ENCODE assay signal across 11 cellular contexts in genomic region chr3:196193037-196193737, GRCh38. TPM values are rescaled to one million over a fixed set of nuclear protein-coding genes. Genes with fewer than 3 reads are reported as not detected.
DNase-seq lines count a peak whose midpoint lies in the region; FAIRE-seq and TF ChIP-seq lines count a peak whose summit lies in the region.
"Had no signal": no experiment of that assay in that cellular context is flagged by ENCODE, and none has a peak within 500 bp of the region (broad histone marks: within the 10 kb centered on the region; RNA-seq: fewer than 3 reads in every experiment).

No MANE protein-coding gene starts in this region.

- no peaks in the 10 kb centered on the region for H3K36me3 ChIP-seq in effector memory CD4-positive, alpha-beta T cell (ENCODE audit: control insufficient read depth, insufficient read depth, low read length)
- H3K36me3 ChIP-seq in small intestine (ENCODE audit: control insufficient read depth in 2 of 2, insufficient read depth in 2 of 2, low read length in 2 of 2): no peaks in the 10 kb centered on the region

- peaks cover 33% of the 10 kb centered on the region for H3K4me1 Mint-ChIP-seq in T-helper 1 cell treated with Interleukin-12 subunit alpha and Interleukin-12 subunit beta and Interleukin-4 antibody, amounts not matched to agents 30 μg/mL and 1 μg/mL, for 36 hours (ENCODE audit: low read depth)

- H3K9me3 Mint-ChIP-seq in T-helper 1 cell treated with Interleukin-12 subunit alpha and Interleukin-12 subunit beta and Interleukin-4 antibody, amounts not matched to agents 30 μg/mL and 1 μg/mL, for 36 hours: no peaks in the 10 kb centered on the region
- H3K9me3 Mint-ChIP-seq: H9 had no signal

- H3K4me3 Mint-ChIP-seq in T-helper 1 cell treated with Interleukin-12 subunit alpha and Interleukin-12 subunit beta and Interleukin-4 antibody, amounts not matched to agents 30 μg/mL and 1 μg/mL, for 36 hours: peak overlapping the region; percentile 42
- H3K4me3 Mint-ChIP-seq: H9 had no signal

- no peak for FAIRE-seq in small intestine (lab: Jason Lieb, UNC)

- no peaks in the 10 kb centered on the region for H3K9me3 ChIP-seq in effector memory CD4-positive, alpha-beta T cell (ENCODE audit: control insufficient read depth, low read length)
- no peaks in the 10 kb centered on the region for H3K9me3 ChIP-seq in small intestine (ENCODE audit: control insufficient read depth, low read depth)

- H3K4me3 ChIP-seq in effector memory CD4-positive, alpha-beta T cell (ENCODE audit: insufficient read depth, low read depth, low read length, poor library complexity, severe bottlenecking): peak overlapping the region; percentile 7
- no peak overlapping the region for H3K4me3 ChIP-seq in small intestine (ENCODE audit: low read depth in 1 of 2, low read length in 2 of 2)
- no peak overlapping the region for H3K4me3 ChIP-seq in coronary artery

- no peaks in the 10 kb centered on the region for H3K27me3 Mint-ChIP-seq in T-helper 1 cell treated with Interleukin-12 subunit alpha and Interleukin-12 subunit beta and Interleukin-4 antibody, amounts not matched to agents 30 μg/mL and 1 μg/mL, for 36 hours (ENCODE audit: low read depth)

- H3K36me3 Mint-ChIP-seq in T-helper 1 cell treated with Interleukin-12 subunit alpha and Interleukin-12 subunit beta and Interleukin-4 antibody, amounts not matched to agents 30 μg/mL and 1 μg/mL, for 36 hours (ENCODE audit: low read depth): no peaks in the 10 kb centered on the region

- WGBS in small intestine, 3 donors: 41 to 63% (median 50%) methylated on average over 15 of the region's 15 CpGs

- no peaks in the 10 kb centered on the region for H3K27me3 ChIP-seq in effector memory CD4-positive, alpha-beta T cell (replicated peaks; ENCODE audit: control insufficient read depth, insufficient read depth, low read length, poor library complexity, severe bottlenecking)
- no peaks in the 10 kb centered on the region for H3K27me3 ChIP-seq in small intestine (ENCODE audit: control insufficient read depth in 2 of 2, insufficient read depth in 2 of 2, low read length in 2 of 2)

- DNase-seq in T-helper 1 cell (no peak), NCI-H2196 treated with DMSO at 0.1 percent for 48 hours (lab: John Stamatoyannopoulos, UW; ENCODE audit: unreplicated experiment) (peak; percentile 61), small intestine (no peak), coronary artery (ENCODE audit: low spot score) (no peak), HuH-7 (ENCODE audit: low spot score) (no peak), NCI-H1092 treated with DMSO at 0.1 percent for 48 hours (lab: John Stamatoyannopoulos, UW) (no peak)
- DNase-seq in effector memory CD4-positive, alpha-beta T cell: no peak
- DNase-seq: H9, mesenchymal stem cell had no signal

- peak overlapping the region; percentile 81 for H3K27ac ChIP-seq in effector memory CD4-positive, alpha-beta T cell (ENCODE audit: insufficient read depth, low read length, poor library complexity, severe bottlenecking)
- peak overlapping the region; percentile 83 to 86 for H3K27ac ChIP-seq in small intestine (ENCODE audit: low read depth in 1 of 2, low read length in 1 of 2)
- H3K27ac ChIP-seq in coronary artery: peak overlapping the region in 1 of 2 donors; percentile 32
- H3K27ac ChIP-seq: epithelial cell of prostate had no signal

- no peak for TF ChIP-seq CTCF in coronary artery (IDR thresholded peaks at IDR 0.05)

- H3K4me1 ChIP-seq in effector memory CD4-positive, alpha-beta T cell (ENCODE audit: control insufficient read depth, insufficient read depth, low read length, poor library complexity, severe bottlenecking): peaks cover 23% of the 10 kb centered on the region
- peaks cover 0 to 4% of the 10 kb centered on the region in 2 donors for H3K4me1 ChIP-seq in small intestine (ENCODE audit: control insufficient read depth in 2 of 2, insufficient read depth in 1 of 2, low read depth in 1 of 2, low read length in 1 of 2)

- peak overlapping the region; percentile 98 for H3K27ac Mint-ChIP-seq in T-helper 1 cell treated with Interleukin-12 subunit alpha and Interleukin-12 subunit beta and Interleukin-4 antibody, amounts not matched to agents 30 μg/mL and 1 μg/mL, for 36 hours

RNA-seq across cellular contexts. Expression of gene ZDHHC19, which starts 18.0 kb away (rescaled TPM):
- under 1 TPM in 1 of 3 donors, not detected in 2; 0.22 TPM for polyA plus RNA-seq in small intestine

RNA-seq across cellular contexts. Expression of gene SLC51A, which starts 23.1 kb away (rescaled TPM):
- 100 to 1,000 TPM in 2 of 3 donors, 10 to 100 TPM in 1; 25.0 to 143 (median 117) TPM for polyA plus RNA-seq in small intestine
